ENCODE assay signal across 15 cellular contexts in the genomic region with DNA sequence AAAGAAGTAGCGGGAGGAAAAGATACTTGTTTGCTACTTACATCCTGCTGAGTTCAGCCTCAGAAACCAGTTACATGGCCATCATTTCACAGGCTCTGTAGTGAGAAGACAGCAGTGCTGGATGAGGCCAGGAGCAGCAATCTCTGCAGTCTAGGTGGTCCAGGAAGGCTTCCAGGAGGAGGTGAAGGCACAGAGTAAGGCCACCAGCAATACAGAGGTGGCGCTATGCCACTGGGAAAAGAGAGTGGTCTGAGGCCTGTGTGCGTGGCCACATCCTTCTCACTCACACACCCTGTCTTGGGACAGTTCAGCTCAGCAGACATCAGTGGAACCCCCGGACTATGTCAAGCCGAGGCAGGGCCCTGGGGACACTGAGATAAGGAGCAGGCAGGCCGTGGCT.
"Had no signal": no experiment of that assay in that cellular context is flagged by ENCODE, and none has a peak within 500 bp of the region (broad histone marks: within the 10 kb centered on the region; RNA-seq: fewer than 3 reads in every experiment).

No MANE protein-coding gene starts in this region.

- H3K27me3 ChIP-seq: brain microvascular endothelial cell, esophagus muscularis mucosa, suprapubic skin, upper lobe of left lung had no signal

- H3K36me3 ChIP-seq: brain microvascular endothelial cell, esophagus muscularis mucosa, suprapubic skin, upper lobe of left lung had no signal

- DNase-seq: activated CD4-positive, alpha-beta memory T cell treated with anti-CD3 and anti-CD28 coated beads for 36 hours; activated CD4-positive, CD25-positive, alpha-beta regulatory T cell treated with anti-CD3 and anti-CD28 coated beads, Interleukin-2, amount 50 U/mL, for 72 hours; activated effector memory CD4-positive, alpha-beta T cell treated with anti-CD3 and anti-CD28 coated beads, Interleukin-2, amount 50 U/mL, for 16 hours; activated T-cell treated with anti-CD3 and anti-CD28 coated beads, Interleukin-2, amount 50 U/mL, for 4 hours; amniotic stem cell; brain microvascular endothelial cell; head of caudate nucleus; natural killer cell; stimulated activated CD4-positive, alpha-beta T cell treated with anti-CD3 and anti-CD28 coated beads, Interleukin-4, amount 100 ng/mL, for 1 hour; stimulated activated CD8-positive, alpha-beta memory T cell treated with anti-CD3 and anti-CD28 coated beads, Interleukin-4, amount 100 ng/mL, for 48 hours; stimulated activated naive CD8-positive, alpha-beta T cell treated with anti-CD3 and anti-CD28 coated beads, Interleukin-15, Interleukin-2, amounts not matched to agents 100 U/mL and 50 U/mL, for 24 hours; T-helper 2 cell; upper lobe of left lung had no signal

- ATAC-seq: activated T-cell treated with anti-CD3 and anti-CD28 coated beads, Interleukin-2, amount 50 U/mL, for 4 hours; natural killer cell; stimulated activated naive CD8-positive, alpha-beta T cell treated with anti-CD3 and anti-CD28 coated beads, Interleukin-15, Interleukin-2, amounts not matched to agents 100 U/mL and 50 U/mL, for 24 hours had no signal

- H3K27ac ChIP-seq: brain microvascular endothelial cell, esophagus muscularis mucosa, suprapubic skin, upper lobe of left lung had no signal

- H3K4me3 ChIP-seq: esophagus muscularis mucosa, suprapubic skin, upper lobe of left lung had no signal

- H3K9me3 ChIP-seq: esophagus muscularis mucosa, suprapubic skin, upper lobe of left lung had no signal

- H3K4me1 ChIP-seq: suprapubic skin, upper lobe of left lung had no signal
